In the genomic region with DNA sequence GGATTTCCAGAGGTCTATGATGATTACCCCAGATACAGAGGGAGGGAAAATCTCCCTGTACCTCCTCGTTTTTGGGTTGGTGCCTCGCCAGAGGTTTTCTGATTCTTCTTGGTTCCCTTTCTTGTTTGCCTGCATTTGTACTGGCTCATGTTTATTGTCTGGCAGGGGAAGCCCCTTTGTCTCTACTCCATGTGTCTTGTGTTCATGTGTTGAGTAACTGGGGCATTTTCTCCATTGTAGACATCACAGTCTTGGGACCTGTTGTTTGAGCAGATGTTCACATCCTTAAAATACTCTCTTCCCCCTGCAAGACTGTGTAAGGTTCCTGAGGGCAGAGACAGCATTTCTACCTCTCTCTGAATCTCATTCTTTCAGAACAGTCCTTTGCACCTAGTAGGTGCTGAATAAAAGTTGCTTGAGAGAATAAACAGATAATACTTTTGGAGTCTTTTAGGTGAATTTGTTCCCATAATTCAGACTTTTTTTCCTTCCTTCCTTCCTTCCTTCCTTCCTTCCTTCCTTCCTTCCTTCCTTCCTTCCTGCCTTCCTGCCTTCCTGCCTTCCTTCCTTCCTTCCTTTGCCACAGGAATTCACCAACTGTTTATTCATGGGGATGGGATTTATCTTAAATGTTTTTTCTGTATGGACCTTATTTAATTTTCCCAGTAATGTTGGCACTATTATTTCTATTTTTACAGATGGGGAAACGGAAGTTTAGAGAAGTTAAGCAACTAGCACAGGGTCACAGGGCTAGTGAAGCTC, we compare ENCODE assay signal across 11 cellular contexts. TPM values are rescaled to one million over a fixed set of nuclear protein-coding genes. Genes with fewer than 3 reads are reported as not detected.
DNase-seq lines count a peak whose midpoint lies in the region; ATAC-seq lines count a peak whose summit lies in the region.
"Had no signal": no experiment of that assay in that cellular context is flagged by ENCODE, and none has a peak within 500 bp of the region (broad histone marks: within the 10 kb centered on the region; RNA-seq: fewer than 3 reads in every experiment).

No MANE protein-coding gene starts in this region.

- peak; percentile 92 for ATAC-seq in GM18868 (IDR thresholded peaks at IDR 0.05; ENCODE audit: unreplicated experiment)
- peak; percentile 81 for ATAC-seq in HG02678 (IDR thresholded peaks at IDR 0.05; ENCODE audit: unreplicated experiment)
- ATAC-seq in naive thymus-derived CD4-positive, alpha-beta T cell, result peak; percentile 79
- ATAC-seq in HG03135 (IDR thresholded peaks at IDR 0.05; ENCODE audit: unreplicated experiment), result no peak

- H3K4me2 ChIP-seq in GM23248 (ENCODE audit: unreplicated experiment), result no peak overlapping the region

- no peak overlapping the region for H3K4me3 Mint-ChIP-seq in naive thymus-derived CD4-positive, alpha-beta T cell
- H3K4me3 Mint-ChIP-seq: activated T-cell treated with anti-CD3 and anti-CD28 coated beads, Interleukin-2, amount 50 U/mL, for 24 hours; T-helper 1 cell treated with Interleukin-12 subunit alpha and Interleukin-12 subunit beta and Interleukin-4 antibody, amounts not matched to agents 30 μg/mL and 1 μg/mL, for 36 hours had no signal

- H3K36me3 ChIP-seq in naive thymus-derived CD4-positive, alpha-beta T cell (ENCODE audit: control insufficient read depth in 2 of 3, insufficient read depth in 3 of 3, low read length in 3 of 3), result no peaks in the 10 kb centered on the region
- H3K36me3 ChIP-seq in GM23248 (ENCODE audit: low read depth), result no peaks in the 10 kb centered on the region

- peaks cover 30% of the 10 kb centered on the region for H3F3A ChIP-seq in GM23248 (ENCODE audit: insufficient read depth)

- intact Hi-C loops in naive thymus-derived CD4-positive, alpha-beta T cell (cut with micrococcal nuclease), result no loop called here

- no peaks in the 10 kb centered on the region for H3K9me3 Mint-ChIP-seq in naive thymus-derived CD4-positive, alpha-beta T cell
- H3K9me3 Mint-ChIP-seq: activated T-cell treated with anti-CD3 and anti-CD28 coated beads, Interleukin-2, amount 50 U/mL, for 24 hours; T-helper 1 cell treated with Interleukin-12 subunit alpha and Interleukin-12 subunit beta and Interleukin-4 antibody, amounts not matched to agents 30 μg/mL and 1 μg/mL, for 36 hours had no signal

- no peak overlapping the region for H3K9ac ChIP-seq in GM23248

- no peaks in the 10 kb centered on the region for H3K4me1 ChIP-seq in naive thymus-derived CD4-positive, alpha-beta T cell (ENCODE audit: control insufficient read depth in 2 of 2, insufficient read depth in 2 of 2, low read length in 2 of 2)
- H3K4me1 ChIP-seq in GM23248 (ENCODE audit: insufficient read depth), result peaks cover 34% of the 10 kb centered on the region

- no peak overlapping the region for H2AFZ ChIP-seq in GM23248

- H3K9me3 ChIP-seq in naive thymus-derived CD4-positive, alpha-beta T cell (ENCODE audit: control insufficient read depth in 2 of 3, low read length in 3 of 3), result no peaks in the 10 kb centered on the region
- no peaks in the 10 kb centered on the region for H3K9me3 ChIP-seq in GM23248 (ENCODE audit: low read depth)

- H3K27ac ChIP-seq in naive thymus-derived CD4-positive, alpha-beta T cell (ENCODE audit: low read depth, low read length), result no peak overlapping the region
- H3K27ac ChIP-seq in GM23248, result no peak overlapping the region

- no peaks in the 10 kb centered on the region for H3K36me3 Mint-ChIP-seq in naive thymus-derived CD4-positive, alpha-beta T cell

- no peak overlapping the region for H3K4me3 ChIP-seq in naive thymus-derived CD4-positive, alpha-beta T cell (ENCODE audit: low read length)
- no peak overlapping the region for H3K4me3 ChIP-seq in GM23248

- whole genome bisulfite sequencing in GM23248 (ENCODE audit: low coverage in 1 of 2, low lambda C conversion rate in 2 of 2, missing lambda C conversion rate in 2 of 2), 2 experiments, result 40 to 43% methylated on average over 3 of the region's 3 CpGs

- DNase-seq in NOMO-1 treated with dmso at 0.1 percent for 144 hours (lab: John Stamatoyannopoulos, UW; ENCODE audit: unreplicated experiment) (peak; percentile 39), D341Med (ENCODE audit: low spot score) (no peak), GM23248 (no peak), NCI-H1105 treated with DMSO at 0.1 percent for 48 hours (lab: John Stamatoyannopoulos, UW) (no peak)
- DNase-seq in naive thymus-derived CD4-positive, alpha-beta T cell, result no peak
- DNase-seq: activated T-cell treated with anti-CD3 and anti-CD28 coated beads, Interleukin-2, amount 50 U/mL, for 24 hours; DMS153 had no signal

- H3K27me3 ChIP-seq in naive thymus-derived CD4-positive, alpha-beta T cell (ENCODE audit: control insufficient read depth in 2 of 2, insufficient read depth in 2 of 2, low read length in 2 of 2), result no peaks in the 10 kb centered on the region
- H3K27me3 ChIP-seq in GM23248 (replicated peaks; ENCODE audit: insufficient read depth), result no peaks in the 10 kb centered on the region

- peaks cover 91% of the 10 kb centered on the region for H3K79me2 ChIP-seq in GM23248 (ENCODE audit: insufficient read depth)

- CTCF ChIA-PET in naive thymus-derived CD4-positive, alpha-beta T cell (lab: Charles Lee), result no interaction called here

- peaks cover 0 to 13% (median 0%) of the 10 kb centered on the region in 5 donors for H3K27me3 Mint-ChIP-seq in naive thymus-derived CD4-positive, alpha-beta T cell
- H3K27me3 Mint-ChIP-seq: activated T-cell treated with anti-CD3 and anti-CD28 coated beads, Interleukin-2, amount 50 U/mL, for 24 hours had no signal

- in situ Hi-C loops in GM23248 (cut with MboI), result no loop called here

- no peaks in the 10 kb centered on the region for H4K20me1 ChIP-seq in GM23248 (ENCODE audit: insufficient read depth)

- H3K27ac Mint-ChIP-seq in naive thymus-derived CD4-positive, alpha-beta T cell, result no peak overlapping the region
- H3K27ac Mint-ChIP-seq: activated T-cell treated with anti-CD3 and anti-CD28 coated beads, Interleukin-2, amount 50 U/mL, for 24 hours; T-helper 1 cell treated with Interleukin-12 subunit alpha and Interleukin-12 subunit beta and Interleukin-4 antibody, amounts not matched to agents 30 μg/mL and 1 μg/mL, for 36 hours had no signal

- H3K9me2 ChIP-seq in GM23248 (ENCODE audit: insufficient read depth), result no peaks in the 10 kb centered on the region

- POLR2A ChIA-PET in naive thymus-derived CD4-positive, alpha-beta T cell (lab: Charles Lee), result no interaction called here

- peaks cover 0 to 3% (median 0%) of the 10 kb centered on the region in 7 donors for H3K4me1 Mint-ChIP-seq in naive thymus-derived CD4-positive, alpha-beta T cell

RNA-seq across cellular contexts. Expression of a gene that starts 25.2 kb away (rescaled TPM):
- total RNA-seq in naive thymus-derived CD4-positive, alpha-beta T cell, result 1 to 10 TPM in 3 of 5 experiments, under 1 TPM in 2; 0.05 to 9.9 (median 1.0) TPM
- under 1 TPM in 1 of 2 donors, not detected in 1; 0.43 TPM for polyA plus RNA-seq in naive thymus-derived CD4-positive, alpha-beta T cell
- total RNA-seq in GM23248 (2014; rRNA removed; shearing (Covaris generic)), result 21.2 and 24.9 TPM in 2 replicates
- 18.0 and 19.9 TPM in 2 replicates for polyA plus RNA-seq in GM23248 (2016; fragmentation: Nextera tagmentation; extraction: Ambion mirVana)
